Comparison of ENCODE assay signal across 9 cellular contexts in the genomic region with DNA sequence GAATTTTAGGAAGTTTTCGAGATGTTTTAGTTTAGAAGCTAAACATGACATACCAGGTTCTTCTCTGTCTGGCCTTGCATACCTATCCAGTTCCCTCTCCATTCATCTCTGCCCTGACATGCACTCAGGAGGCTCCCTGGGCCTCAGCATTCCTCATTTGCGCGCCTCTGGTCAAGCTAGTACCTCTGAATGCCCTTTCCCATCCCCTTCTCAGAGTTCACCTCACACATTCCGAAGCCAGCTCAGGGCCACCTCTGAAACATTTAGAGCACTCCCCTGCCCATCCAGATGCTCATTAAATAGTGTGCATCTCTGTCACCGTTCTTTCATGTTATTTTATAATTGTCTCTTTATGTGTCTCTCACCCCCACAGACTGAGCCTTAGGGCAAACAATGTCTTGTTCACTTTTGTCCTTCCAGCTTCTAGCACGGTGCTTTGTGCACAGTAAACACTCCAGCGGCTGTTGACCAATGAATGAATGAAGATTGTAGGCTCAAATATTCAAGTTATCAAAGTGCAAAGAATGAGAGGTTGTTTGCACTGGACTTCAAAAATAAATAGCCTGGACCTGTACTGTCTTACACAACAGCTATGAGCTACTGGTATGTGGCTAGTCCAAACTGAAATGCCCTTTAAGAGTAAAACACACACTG. TPM values are rescaled to one million over a fixed set of nuclear protein-coding genes. Genes with fewer than 3 reads are reported as not detected.
DNase-seq lines count a peak whose midpoint lies in the region; ATAC-seq, FAIRE-seq and TF ChIP-seq lines count a peak whose summit lies in the region.
"Had no signal": no experiment of that assay in that cellular context is flagged by ENCODE, and none has a peak within 500 bp of the region (broad histone marks: within the 10 kb centered on the region; RNA-seq: fewer than 3 reads in every experiment).

No MANE protein-coding gene starts in this region.

- peak overlapping the region; percentile 96 to 98 (median 97) for H3K4me3 Mint-ChIP-seq in nephron

- peaks cover 11% of the 10 kb centered on the region for H3K36me3 Mint-ChIP-seq in nephron (ENCODE audit: low read depth)

- H3K4me3 ChIP-seq in choroid plexus epithelial cell (ENCODE audit: low read depth, low read length) (no peak overlapping the region), aorta (ENCODE audit: low read length in 2 of 2) (no peak overlapping the region)

- intact Hi-C loops in aorta (cut with DNase I), result no loop called here

- no peak for TF ChIP-seq POLR2A in H54 (IDR thresholded peaks at IDR 0.05; ENCODE audit: low read depth, low read length)

- 94 to 95% methylated on average over 7 of the region's 7 CpGs for WGBS in aorta, 2 donors

- no peak for ATAC-seq in aorta (ENCODE audit: low FRiP score)

- no peak overlapping the region for H3K27ac ChIP-seq in aorta (ENCODE audit: low read depth in 1 of 2, low read length in 2 of 2)

- peaks cover 35% of the 10 kb centered on the region for H3K4me1 Mint-ChIP-seq in nephron

- peak overlapping the region in 2 of 3 experiments; percentile 6 to 73 for H3K27ac Mint-ChIP-seq in nephron

- H3K36me3 ChIP-seq in ES-I3 (ENCODE audit: insufficient read depth, low read length) (no peaks in the 10 kb centered on the region; the same call in none of the 2 replicates), aorta (ENCODE audit: control insufficient read depth in 1 of 2, insufficient read depth in 2 of 2, low read length in 1 of 2) (no peaks in the 10 kb centered on the region)

- FAIRE-seq in H54 (lab: Jason Lieb, UNC), result no peak

- H3K4me1 ChIP-seq in ES-I3 (ENCODE audit: insufficient read depth, low read length), result peaks cover 33% of the 10 kb centered on the region
- H3K4me1 ChIP-seq in aorta (ENCODE audit: control insufficient read depth in 1 of 2, insufficient read depth in 2 of 2, low read length in 2 of 2), result peaks cover 0 to 2% of the 10 kb centered on the region in 2 donors

- TF ChIP-seq CTCF in choroid plexus epithelial cell (conservative IDR thresholded peaks at IDR 0.05; ENCODE audit: low read depth, low read length) (no peak), nephron (IDR thresholded peaks at IDR 0.05; ENCODE audit: unreplicated experiment in 3 of 3) (no peak)

- peaks cover 4% of the 10 kb centered on the region for H3K27me3 Mint-ChIP-seq in nephron (ENCODE audit: low read depth)

- peak overlapping the region; percentile 71; the same call in 1 of the 2 replicates for H3K9ac ChIP-seq in ES-I3 (ENCODE audit: low read depth, low read length)

- in situ Hi-C loops in KBM-7 (cut with MboI; ENCODE audit: low pct_unique_long_range_greater_than_20kb, low sequenced_read_pairs), result no loop called here

- DNase-seq in NCI-H2029 treated with DMSO at 0.1 percent for 48 hours (lab: John Stamatoyannopoulos, UW) (peak; percentile 60), choroid plexus epithelial cell (ENCODE audit: low read depth) (peak; percentile 27), KBM-7 (no peak), COLO829 (ENCODE audit: low spot score) (no peak), H54 (ENCODE audit: insufficient read length, low spot score) (no peak), aorta (no peak)
- DNase-seq: NCI-H524 treated with DMSO at 0.1 percent for 48 hours had no signal

- no peaks in the 10 kb centered on the region for H3K27me3 ChIP-seq in aorta (ENCODE audit: control insufficient read depth in 1 of 2, insufficient read depth in 2 of 2, low read length in 1 of 2)

- no peaks in the 10 kb centered on the region for H3K9me3 Mint-ChIP-seq in nephron

- no peaks in the 10 kb centered on the region for H3K9me3 ChIP-seq in ES-I3 (ENCODE audit: control insufficient read depth, insufficient read depth, low read length)
- H3K9me3 ChIP-seq in aorta (ENCODE audit: control insufficient read depth, low read length), result no peaks in the 10 kb centered on the region

RNA-seq across cellular contexts. Expression of a gene that starts 1.2 kb away (rescaled TPM):
- 10 to 100 TPM; 26.6 to 29.6 TPM for total RNA-seq in aorta
- 1 to 10 TPM; 5.1 to 5.4 TPM for polyA plus RNA-seq in aorta

Comparison
In these comparisons a context has a peak if more than half of its experiments do, and no peak if none do; other contexts are left out.
1. DNase-seq: peak in NCI-H2029 treated with DMSO at 0.1 percent for 48 hours (single experiment) and choroid plexus epithelial cell (single experiment); none in KBM-7 (single experiment), COLO829 (single experiment), H54 (single experiment) and aorta (0 of 2).